1 cellular context compared by ENCODE assay signal in genomic region chr20:50817776-50818172, GRCh38.
TF ChIP-seq lines count a peak whose summit lies in the region.

No MANE protein-coding gene starts in this region.

TF ChIP-seq in WTC11, 78 proteins besides CTCF, POLR2A, EP300 and RAD21 (continued from another document):
- no peak for TF ChIP-seq ERG (CRISPR knock-in tag; IDR thresholded peaks at IDR 0.05)
- TF ChIP-seq MYBL2 (CRISPR knock-in tag; IDR thresholded peaks at IDR 0.05): no peak
